ENCODE assay signal across 12 cellular contexts in the genomic region with DNA sequence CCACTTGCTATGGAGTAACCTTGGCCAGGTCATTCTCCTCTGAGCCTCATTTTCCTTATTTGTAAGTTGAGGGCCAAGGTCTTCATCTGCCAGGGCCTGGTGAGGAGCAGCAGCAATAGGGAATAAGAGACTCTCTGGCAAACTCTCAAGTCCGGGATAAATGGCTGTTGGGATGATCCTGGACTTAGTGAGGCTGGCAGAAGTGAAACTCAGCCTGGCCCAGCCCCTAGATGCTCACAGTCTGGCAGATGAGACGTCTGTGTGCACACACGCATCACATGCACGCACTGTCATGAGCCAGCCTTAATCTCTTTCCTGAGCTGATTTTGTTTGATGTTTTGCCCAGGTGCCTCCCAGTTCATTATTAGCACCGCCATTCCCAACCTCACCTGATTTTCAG. TPM values are rescaled to one million over a fixed set of nuclear protein-coding genes. Genes with fewer than 3 reads are reported as not detected.
A peak's percentile ranks its signal among the peaks of the same experiment; 100 is the strongest.
DNase-seq lines count a peak whose midpoint lies in the region; ATAC-seq and TF ChIP-seq lines count a peak whose summit lies in the region.
"Had no signal": no experiment of that assay in that cellular context is flagged by ENCODE, and none has a peak within 500 bp of the region (broad histone marks: within the 10 kb centered on the region; RNA-seq: fewer than 3 reads in every experiment).

No MANE protein-coding gene starts in this region.

- no peak for ATAC-seq in GM23338
- no peak for ATAC-seq in HG03196 (IDR thresholded peaks at IDR 0.05; ENCODE audit: unreplicated experiment)

- no peak overlapping the region for H4K91ac ChIP-seq in mesenchymal stem cell (ENCODE audit: low read length)

- POLR2A ChIA-PET in activated CD4-positive, alpha-beta memory T cell treated with anti-CD3 and anti-CD28 coated beads for 36 hours (lab: Charles Lee), result no interaction called here

- peaks cover 34% of the 10 kb centered on the region for H3K79me1 ChIP-seq in mesenchymal stem cell (replicated peaks; ENCODE audit: low read length, poor library complexity, severe bottlenecking)

- no peak overlapping the region for H2BK12ac ChIP-seq in mesenchymal stem cell (ENCODE audit: low read length in 2 of 2)

- no peaks in the 10 kb centered on the region for H3K9me3 ChIP-seq in BLaER1
- H3K9me3 ChIP-seq in mesenchymal stem cell (ENCODE audit: control insufficient read depth, low read length), result no peaks in the 10 kb centered on the region
- H3K9me3 ChIP-seq: testis had no signal

- H4K8ac ChIP-seq in mesenchymal stem cell (ENCODE audit: low read length), result no peak overlapping the region

- H3K4me3 ChIP-seq in BLaER1, result no peak overlapping the region
- no peak overlapping the region for H3K4me3 ChIP-seq in GM23338
- no peak overlapping the region for H3K4me3 ChIP-seq in mesenchymal stem cell (ENCODE audit: insufficient read depth in 1 of 2, low read depth in 1 of 2, low read length in 2 of 2)
- no peak overlapping the region for H3K4me3 ChIP-seq in brain microvascular endothelial cell (ENCODE audit: low read depth, low read length)
- H3K4me3 ChIP-seq: testis had no signal

- H3K27ac Mint-ChIP-seq in GM23338 (peak overlapping the region; percentile 59; the same call in 1 of the 2 replicates), chondrocyte (ENCODE audit: unreplicated experiment) (no peak overlapping the region)
- peak overlapping the region; percentile 68 for H3K27ac Mint-ChIP-seq in activated CD4-positive, alpha-beta memory T cell treated with anti-CD3 and anti-CD28 coated beads for 36 hours

- H3K23ac ChIP-seq in mesenchymal stem cell (ENCODE audit: low read length in 2 of 2), result no peak overlapping the region

- intact Hi-C loops in activated CD4-positive, alpha-beta memory T cell treated with anti-CD3 and anti-CD28 coated beads for 36 hours (cut with micrococcal nuclease), result no loop called here

- no peak for TF ChIP-seq CTCF in GM23338 (conservative IDR thresholded peaks at IDR 0.05; ENCODE audit: low read depth in 2 of 2)
- no peak for TF ChIP-seq CTCF in chondrocyte (IDR thresholded peaks at IDR 0.05)
- TF ChIP-seq CTCF in brain microvascular endothelial cell (IDR thresholded peaks at IDR 0.05; ENCODE audit: low read depth, low read length, missing control alignments), result no peak

- no peak overlapping the region for H3K4ac ChIP-seq in mesenchymal stem cell (ENCODE audit: low read depth in 1 of 2, low read length in 2 of 2)

- H3K18ac ChIP-seq in mesenchymal stem cell (ENCODE audit: low read depth in 1 of 2, low read length in 2 of 2), result peak overlapping the region in 1 of 2 experiments; percentile 48

- H3K27me3 Mint-ChIP-seq in GM23338 (ENCODE audit: insufficient read depth, low read depth, poor library complexity) (peaks cover 8% of the 10 kb centered on the region), chondrocyte (ENCODE audit: low read depth) (no peaks in the 10 kb centered on the region)
- H3K27me3 Mint-ChIP-seq in activated CD4-positive, alpha-beta memory T cell treated with anti-CD3 and anti-CD28 coated beads for 36 hours, result no peaks in the 10 kb centered on the region

- H3K4me2 ChIP-seq in BLaER1 (0 out of 2 replicates have a peak overlapping the region, but pooled peaks have one; percentile 2), GM23338 (no peak overlapping the region), mesenchymal stem cell (ENCODE audit: low read length, poor library complexity, severe bottlenecking) (no peak overlapping the region)

- H2AK5ac ChIP-seq in mesenchymal stem cell (ENCODE audit: low read length, severe bottlenecking), result no peak overlapping the region

- H3K79me2 ChIP-seq in GM23338 (replicated peaks; ENCODE audit: insufficient read depth), result peaks cover 74% of the 10 kb centered on the region

- H3F3A ChIP-seq in GM23338 (replicated peaks; ENCODE audit: low read depth), result no peaks in the 10 kb centered on the region

- CTCF ChIA-PET in activated CD4-positive, alpha-beta memory T cell treated with anti-CD3 and anti-CD28 coated beads for 36 hours (lab: Charles Lee), result no interaction called here

- H3K27me3 ChIP-seq in BLaER1 (no peaks in the 10 kb centered on the region), GM23338 (ENCODE audit: insufficient read depth) (no peaks in the 10 kb centered on the region), mesenchymal stem cell (ENCODE audit: control insufficient read depth in 1 of 2, insufficient read depth in 1 of 2, low read length in 2 of 2) (no peaks in the 10 kb centered on the region), brain microvascular endothelial cell (replicated peaks) (no peaks in the 10 kb centered on the region)
- H3K27me3 ChIP-seq: testis had no signal

- no peaks in the 10 kb centered on the region for H3K9me2 ChIP-seq in GM23338 (ENCODE audit: insufficient read depth)

- no peak for DNase-seq in GM23338 (ENCODE audit: low spot score)
- DNase-seq in activated CD4-positive, alpha-beta memory T cell treated with anti-CD3 and anti-CD28 coated beads for 36 hours, result peak; percentile 33
- peak; percentile 63 for DNase-seq in mesenchymal stem cell
- no peak for DNase-seq in HuH-7.5 (ENCODE audit: low spot score)
- DNase-seq in chondrocyte (ENCODE audit: low spot score), result no peak
- DNase-seq in brain microvascular endothelial cell, result no peak
- DNase-seq: DMS 273 treated with DMSO at 0.1 percent for 48 hours, Kasumi-1, NCI-H524 treated with DMSO at 0.1 percent for 48 hours, testis had no signal

- H2AFZ ChIP-seq in GM23338, result no peak overlapping the region
- no peak overlapping the region for H2AFZ ChIP-seq in mesenchymal stem cell (ENCODE audit: low read depth, low read length)

- peak overlapping the region; percentile 11 for H2BK120ac ChIP-seq in mesenchymal stem cell (ENCODE audit: low read depth, low read length)

- 92% methylated on average over 5 of the region's 5 CpGs for WGBS in mesenchymal stem cell

- in situ Hi-C loops in brain microvascular endothelial cell (cut with HindIII; ENCODE audit: low pct_ligation_motif_present, low sequenced_read_pairs), result no loop called here

- peaks cover 97% of the 10 kb centered on the region for H3K4me1 ChIP-seq in BLaER1
- H3K4me1 ChIP-seq in GM23338 (ENCODE audit: insufficient read depth), result peaks cover 30% of the 10 kb centered on the region
- H3K4me1 ChIP-seq in mesenchymal stem cell (ENCODE audit: control insufficient read depth, insufficient read depth, low read depth, low read length), result peaks cover 55% of the 10 kb centered on the region
- H3K4me1 ChIP-seq: testis had no signal

- H3K14ac ChIP-seq in mesenchymal stem cell (ENCODE audit: low read length in 2 of 2), result no peak overlapping the region

- H3K36me3 Mint-ChIP-seq in GM23338 (ENCODE audit: low read depth) (no peaks in the 10 kb centered on the region), chondrocyte (ENCODE audit: low read depth) (no peaks in the 10 kb centered on the region)
- H3K36me3 Mint-ChIP-seq in activated CD4-positive, alpha-beta memory T cell treated with anti-CD3 and anti-CD28 coated beads for 36 hours, result no peaks in the 10 kb centered on the region

- H3K36me3 ChIP-seq in BLaER1 (peaks cover 4% of the 10 kb centered on the region), GM23338 (ENCODE audit: insufficient read depth) (no peaks in the 10 kb centered on the region), mesenchymal stem cell (ENCODE audit: control insufficient read depth in 1 of 2, insufficient read depth in 2 of 2, low read depth in 1 of 2, low read length in 2 of 2) (peaks cover 3 to 74% of the 10 kb centered on the region in 2 experiments), brain microvascular endothelial cell (replicated peaks) (no peaks in the 10 kb centered on the region)

- H3K27ac ChIP-seq in BLaER1 (no peak overlapping the region), GM23338 (ENCODE audit: low read depth) (no peak overlapping the region), mesenchymal stem cell (ENCODE audit: low read length, poor library complexity, severe bottlenecking) (no peak overlapping the region), brain microvascular endothelial cell (no peak overlapping the region)
- H3K27ac ChIP-seq: testis had no signal

- no peak overlapping the region for H3K4me3 Mint-ChIP-seq in GM23338
- no peak overlapping the region for H3K4me3 Mint-ChIP-seq in activated CD4-positive, alpha-beta memory T cell treated with anti-CD3 and anti-CD28 coated beads for 36 hours
- H3K4me3 Mint-ChIP-seq in chondrocyte (ENCODE audit: unreplicated experiment), result no peak overlapping the region

- H3K4me1 Mint-ChIP-seq in GM23338 (peaks cover 50% of the 10 kb centered on the region), chondrocyte (ENCODE audit: low read depth) (peaks cover 60% of the 10 kb centered on the region)
- H3K4me1 Mint-ChIP-seq in activated CD4-positive, alpha-beta memory T cell treated with anti-CD3 and anti-CD28 coated beads for 36 hours (ENCODE audit: low read depth), result peaks cover 93% of the 10 kb centered on the region

- no peak overlapping the region for H2BK5ac ChIP-seq in mesenchymal stem cell (ENCODE audit: low read depth, low read length, poor library complexity, severe bottlenecking)

- H3K9ac ChIP-seq in BLaER1 (no peak overlapping the region), mesenchymal stem cell (ENCODE audit: low read length) (no peak overlapping the region)

- H2BK15ac ChIP-seq in mesenchymal stem cell (ENCODE audit: low read depth, poor library complexity, severe bottlenecking), result no peak overlapping the region

- peaks cover 98% of the 10 kb centered on the region for H4K20me1 ChIP-seq in BLaER1
- peaks cover 24% of the 10 kb centered on the region for H4K20me1 ChIP-seq in GM23338 (replicated peaks; ENCODE audit: insufficient read depth)

- H3K9me3 Mint-ChIP-seq in GM23338 (no peaks in the 10 kb centered on the region), chondrocyte (ENCODE audit: low read depth) (no peaks in the 10 kb centered on the region)
- no peaks in the 10 kb centered on the region for H3K9me3 Mint-ChIP-seq in activated CD4-positive, alpha-beta memory T cell treated with anti-CD3 and anti-CD28 coated beads for 36 hours

TF ChIP-seq in GM23338, 12 proteins besides CTCF, POLR2A, EP300 and RAD21 (continues in another document):
- TF ChIP-seq ZNF114 (CRISPR knock-in tag; IDR thresholded peaks at IDR 0.05) (no peak), EZH2phosphoT487 (IDR thresholded peaks at IDR 0.05; ENCODE audit: unreplicated experiment) (no peak)

RNA-seq across cellular contexts. Expression of gene SLC6A6, which starts 26.8 kb away (rescaled TPM):
- 142 and 150 TPM in 2 replicates for total RNA-seq in GM23338 (2014; rRNA removed; shearing (Covaris generic))
- polyA plus RNA-seq in GM23338 (2016; fragmentation: Nextera tagmentation; extraction: Ambion mirVana), result 27.5 and 31.6 TPM in 2 replicates
- total RNA-seq in activated CD4-positive, alpha-beta memory T cell treated with anti-CD3 and anti-CD28 coated beads for 36 hours, result 10 to 100 TPM; 44.0 to 45.1 TPM
- 34.8 TPM for polyA plus RNA-seq in mesenchymal stem cell (2013, experiment 1 of 2)
- 33.8 TPM for polyA plus RNA-seq in mesenchymal stem cell (2013, experiment 2 of 2)
- total RNA-seq in chondrocyte, result 46.0 to 63.9 TPM (median 48.0 TPM) in 3 replicates

Comparison
In these comparisons a context has a peak if more than half of its experiments do, and no peak if none do; other contexts are left out.
1. DNase-seq: peak in activated CD4-positive, alpha-beta memory T cell treated with anti-CD3 and anti-CD28 coated beads for 36 hours (single experiment) and mesenchymal stem cell (single experiment); none in GM23338 (single experiment), HuH-7.5 (single experiment), chondrocyte (single experiment) and brain microvascular endothelial cell (single experiment).